8 cellular contexts compared by ENCODE assay signal in the genomic region with DNA sequence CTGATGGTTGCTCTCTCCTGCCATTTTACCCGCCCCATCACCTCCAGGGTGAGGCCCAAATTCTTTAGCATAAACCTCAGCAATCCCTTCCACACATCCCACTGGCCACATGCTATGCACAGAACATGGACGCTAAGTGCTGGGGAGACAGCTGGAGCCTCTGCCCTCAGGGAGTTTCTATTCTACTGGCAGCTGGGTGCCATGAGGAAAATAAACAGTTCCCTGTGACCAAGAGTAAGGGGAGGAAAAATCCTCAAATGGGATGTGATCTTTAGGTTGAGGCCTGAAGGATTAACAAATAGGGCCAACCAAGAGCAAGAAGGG. TPM values are rescaled to one million over a fixed set of nuclear protein-coding genes. Genes with fewer than 3 reads are reported as not detected.
DNase-seq lines count a peak whose midpoint lies in the region; ATAC-seq and TF ChIP-seq lines count a peak whose summit lies in the region.

No MANE protein-coding gene starts in this region.

- TF ChIP-seq CTCF in Caco-2 (IDR thresholded peaks at IDR 0.05; ENCODE audit: insufficient read depth in 1 of 2, low read depth in 1 of 2, low read length in 1 of 2, severe bottlenecking in 1 of 2, unreplicated experiment in 1 of 2), result no peak
- no peak for TF ChIP-seq CTCF in NB4 (IDR thresholded peaks at IDR 0.05; ENCODE audit: low read depth, low read length)
- TF ChIP-seq CTCF in osteocyte (IDR thresholded peaks at IDR 0.05), result no peak

- intact Hi-C loops in Caco-2 (cut with micrococcal nuclease; ENCODE audit: unreplicated experiment), result no loop called here

- H3K9me3 Mint-ChIP-seq in Caco-2 (ENCODE audit: unreplicated experiment), result peaks cover 13% of the 10 kb centered on the region
- peaks cover 6% of the 10 kb centered on the region for H3K9me3 Mint-ChIP-seq in osteocyte (ENCODE audit: unreplicated experiment)

- H3K27ac Mint-ChIP-seq in Caco-2 (ENCODE audit: unreplicated experiment), result no peak overlapping the region
- peak overlapping the region; percentile 59 for H3K27ac Mint-ChIP-seq in osteocyte (ENCODE audit: unreplicated experiment)

- no TSS peak for BruUV-seq in Caco-2 (replicated peaks; lab: Mats Ljungman, UMichigan)

- H3K4me1 Mint-ChIP-seq in Caco-2 (ENCODE audit: low read depth, unreplicated experiment), result peaks cover 15% of the 10 kb centered on the region
- peaks cover 32% of the 10 kb centered on the region for H3K4me1 Mint-ChIP-seq in osteocyte (ENCODE audit: unreplicated experiment)

- peak overlapping the region; percentile 84 to 90 for H3K9ac ChIP-seq in duodenal mucosa (ENCODE audit: low read depth in 1 of 2, low read length in 2 of 2)

- H3K4me3 ChIP-seq in Caco-2 (ENCODE audit: low read depth, low read length) (no peak overlapping the region; the same call in 1 of the 2 replicates), NB4 (ENCODE audit: low read depth, low read length) (peak overlapping the region; percentile 74), duodenal mucosa (ENCODE audit: low read depth in 1 of 2, low read length in 2 of 2) (peak overlapping the region; percentile 83 to 84)

- peaks cover 8% of the 10 kb centered on the region for H3K9me3 ChIP-seq in Caco-2
- peaks cover 0 to 2% of the 10 kb centered on the region in 2 donors for H3K9me3 ChIP-seq in duodenal mucosa (ENCODE audit: control insufficient read depth in 1 of 2, low read length in 2 of 2)

- H3K27me3 Mint-ChIP-seq in Caco-2 (ENCODE audit: insufficient read depth, unreplicated experiment), result no peaks in the 10 kb centered on the region
- H3K27me3 Mint-ChIP-seq in osteocyte (ENCODE audit: unreplicated experiment), result no peaks in the 10 kb centered on the region

- no peak for TF ChIP-seq POLR2A in NB4 (IDR thresholded peaks at IDR 0.05; ENCODE audit: extremely low read depth, insufficient read length)

- POLR2A ChIA-PET in Caco-2 (lab: Charles Lee), result no interaction called here

- DNase-seq in Caco-2 (no peak), NB4 (ENCODE audit: low read depth) (peak; percentile 38), osteocyte (ENCODE audit: extremely low spot score, unreplicated experiment) (peak; percentile 63), NCI-H1436 (lab: John Stamatoyannopoulos, UW) (no peak), NCI-H748 treated with DMSO at 0.1 percent for 48 hours (lab: John Stamatoyannopoulos, UW) (no peak)

- no peak overlapping the region for H3K27ac ChIP-seq in duodenal mucosa (ENCODE audit: low read depth, low read length)

- H3K27me3 ChIP-seq in Caco-2 (replicated peaks; ENCODE audit: control insufficient read depth, insufficient read depth, low read length) (no peaks in the 10 kb centered on the region), duodenal mucosa (ENCODE audit: control insufficient read depth in 1 of 2, insufficient read depth in 2 of 2, low read length in 2 of 2) (no peaks in the 10 kb centered on the region)

- no peaks in the 10 kb centered on the region for H3K36me3 ChIP-seq in Caco-2 (ENCODE audit: control insufficient read depth, insufficient read depth, low read length)
- H3K36me3 ChIP-seq in duodenal mucosa (ENCODE audit: control insufficient read depth in 1 of 2, insufficient read depth in 2 of 2, low read length in 2 of 2), result peaks cover 9 to 12% of the 10 kb centered on the region in 2 donors

- H3K4me1 ChIP-seq in Caco-2 (no peaks in the 10 kb centered on the region), duodenal mucosa (ENCODE audit: control insufficient read depth in 1 of 2, insufficient read depth in 2 of 2, low read length in 2 of 2) (peaks cover 34 to 40% of the 10 kb centered on the region in 2 donors)

- peak overlapping the region; percentile 70 for H3K4me3 Mint-ChIP-seq in Caco-2 (ENCODE audit: unreplicated experiment)
- H3K4me3 Mint-ChIP-seq in osteocyte (ENCODE audit: unreplicated experiment), result peak overlapping the region; percentile 83

- H3K36me3 Mint-ChIP-seq in Caco-2 (ENCODE audit: insufficient read depth, unreplicated experiment), result peaks cover 6% of the 10 kb centered on the region
- H3K36me3 Mint-ChIP-seq in osteocyte (ENCODE audit: unreplicated experiment), result peaks cover 10% of the 10 kb centered on the region

- CTCF ChIA-PET in Caco-2 (lab: Charles Lee), result no interaction called here

- ATAC-seq in HG03159 (IDR thresholded peaks at IDR 0.05; ENCODE audit: unreplicated experiment) (no peak), GM19035 (IDR thresholded peaks at IDR 0.05; ENCODE audit: unreplicated experiment) (no peak)

RNA-seq across cellular contexts. Expression of a gene that starts 1.2 kb away (rescaled TPM):
- total RNA-seq in Caco-2 (2022) (20.2 and 23.7 TPM in 2 replicates), osteocyte (26.9 and 27.5 TPM in 2 replicates)

Comparison
In these comparisons a context has a peak if more than half of its experiments do, and no peak if none do; other contexts are left out.
1. DNase-seq: peak in NB4 (single experiment) and osteocyte (single experiment); none in Caco-2 (0 of 2), NCI-H1436 (single experiment) and NCI-H748 treated with DMSO at 0.1 percent for 48 hours (single experiment).